ENCODE assay signal across 9 cellular contexts in the genomic region with DNA sequence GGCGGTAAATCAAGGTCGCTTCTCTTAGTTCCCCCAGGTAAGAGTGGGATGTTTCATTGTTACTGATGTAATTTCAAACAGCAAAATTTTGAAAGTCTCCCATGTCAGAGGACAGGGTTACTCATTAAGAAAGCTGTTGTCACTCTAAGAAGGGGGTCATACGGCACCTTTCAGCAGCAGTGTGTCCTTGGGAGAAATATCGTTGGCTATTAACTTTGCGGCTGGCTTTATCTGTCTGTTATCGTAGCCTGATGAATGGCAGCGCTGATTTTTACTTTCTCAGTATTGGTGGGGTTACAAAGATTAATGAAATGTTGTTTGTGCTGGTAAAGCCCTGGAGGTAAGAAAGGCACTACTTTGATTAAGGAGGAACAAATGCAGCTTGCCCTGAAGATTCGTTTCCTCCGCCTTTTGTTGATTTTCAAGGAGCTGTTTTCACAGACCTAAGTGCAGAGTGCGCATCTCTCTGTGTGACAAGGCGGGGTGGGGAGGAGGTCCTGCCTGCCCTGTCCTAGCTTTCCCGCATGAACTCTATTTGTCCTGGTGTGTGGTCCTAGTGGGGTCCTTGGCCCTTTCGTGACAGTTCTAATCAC. TPM values are rescaled to one million over a fixed set of nuclear protein-coding genes. Genes with fewer than 3 reads are reported as not detected.
A peak's percentile ranks its signal among the peaks of the same experiment; 100 is the strongest.
DNase-seq lines count a peak whose midpoint lies in the region; ATAC-seq and TF ChIP-seq lines count a peak whose summit lies in the region.
"Had no signal": no experiment of that assay in that cellular context is flagged by ENCODE, and none has a peak within 500 bp of the region (broad histone marks: within the 10 kb centered on the region; RNA-seq: fewer than 3 reads in every experiment).

No MANE protein-coding gene starts in this region.

- no peak for TF ChIP-seq CTCF in sigmoid colon (IDR thresholded peaks at IDR 0.05)
- no peak for TF ChIP-seq CTCF in GM13977 (IDR thresholded peaks at IDR 0.05; ENCODE audit: extremely low read depth, insufficient read depth, missing control alignments)

- H3K27me3 ChIP-seq in GM23248 (replicated peaks; ENCODE audit: insufficient read depth) (peaks cover 30% of the 10 kb centered on the region), sigmoid colon (peaks cover 0 to 40% (median 4%) of the 10 kb centered on the region in 3 donors)

- ATAC-seq in left cardiac atrium = peak; percentile 15 to 61
- ATAC-seq in effector memory CD8-positive, alpha-beta T cell (replicated peaks) = no peak

- no peaks in the 10 kb centered on the region for H3K79me2 ChIP-seq in GM23248 (ENCODE audit: insufficient read depth)

- H3F3A ChIP-seq in GM23248 (ENCODE audit: insufficient read depth) = no peaks in the 10 kb centered on the region

- peak overlapping the region; percentile 1; the same call in 1 of the 2 replicates for H3K9ac ChIP-seq in GM23248

- H4K20me1 ChIP-seq in GM23248 (ENCODE audit: insufficient read depth) = no peaks in the 10 kb centered on the region

- no peak overlapping the region for H3K27ac Mint-ChIP-seq in effector memory CD8-positive, alpha-beta T cell
- H3K27ac Mint-ChIP-seq: activated naive CD8-positive, alpha-beta T cell treated with anti-CD3 and anti-CD28 coated beads for 36 hours had no signal

- peak overlapping the region; percentile 77 for H3K4me2 ChIP-seq in GM23248 (ENCODE audit: unreplicated experiment)

- peaks cover 57 to 81% of the 10 kb centered on the region in 2 donors for H3K27me3 Mint-ChIP-seq in effector memory CD8-positive, alpha-beta T cell

- H3K4me3 Mint-ChIP-seq in effector memory CD8-positive, alpha-beta T cell = no peak overlapping the region
- H3K4me3 Mint-ChIP-seq: activated naive CD8-positive, alpha-beta T cell treated with anti-CD3 and anti-CD28 coated beads for 36 hours had no signal

- H3K4me3 ChIP-seq in GM23248 = peak overlapping the region; percentile 65
- H3K4me3 ChIP-seq in sigmoid colon = peak overlapping the region in 3 of 4 donors; percentile 16 to 37 (median 37)

- H3K36me3 ChIP-seq in GM23248 (ENCODE audit: low read depth) (no peaks in the 10 kb centered on the region), sigmoid colon (no peaks in the 10 kb centered on the region)

- no peaks in the 10 kb centered on the region for H3K9me3 Mint-ChIP-seq in effector memory CD8-positive, alpha-beta T cell
- H3K9me3 Mint-ChIP-seq: activated naive CD8-positive, alpha-beta T cell treated with anti-CD3 and anti-CD28 coated beads for 36 hours had no signal

- H3K4me1 Mint-ChIP-seq in effector memory CD8-positive, alpha-beta T cell (ENCODE audit: low read depth in 2 of 2) = no peaks in the 10 kb centered on the region

- no peak for TF ChIP-seq POLR2A in sigmoid colon (IDR thresholded peaks at IDR 0.05)

- in situ Hi-C loops in GM23248 (cut with MboI) = no loop called here
- in situ Hi-C loops in GM13977 (cut with MboI; ENCODE audit: low pct_unique_long_range_greater_than_20kb, low sequenced_read_pairs, unreplicated experiment) = no loop called here

- H2AFZ ChIP-seq in GM23248 = peak overlapping the region; percentile 83

- no peaks in the 10 kb centered on the region for H3K9me2 ChIP-seq in GM23248 (ENCODE audit: insufficient read depth)

- H3K4me1 ChIP-seq in GM23248 (ENCODE audit: insufficient read depth) (no peaks in the 10 kb centered on the region), sigmoid colon (peaks cover 0 to 13% (median 11%) of the 10 kb centered on the region in 4 donors)

- H3K36me3 Mint-ChIP-seq in effector memory CD8-positive, alpha-beta T cell (ENCODE audit: insufficient read depth) = no peaks in the 10 kb centered on the region
- H3K36me3 Mint-ChIP-seq: activated naive CD8-positive, alpha-beta T cell treated with anti-CD3 and anti-CD28 coated beads for 36 hours had no signal

- WGBS in GM23248 (ENCODE audit: low coverage in 1 of 2, low lambda C conversion rate in 2 of 2, missing lambda C conversion rate in 2 of 2), 2 experiments = 46 to 49% methylated on average over 13 of the region's 13 CpGs
- WGBS in sigmoid colon, 2 donors = 6 to 22% methylated on average over 13 of the region's 13 CpGs

- H3K27ac ChIP-seq in GM23248 (no peak overlapping the region), sigmoid colon (no peak overlapping the region)

- DNase-seq in GM23248 (peak; percentile 15), RPMI7951 (ENCODE audit: low read depth) (peak; percentile 15), left cardiac atrium (no peak), sigmoid colon (no peak), NCI-H2171 (lab: John Stamatoyannopoulos, UW) (no peak), GM13977 (ENCODE audit: low spot score) (no peak), HK-2 (ENCODE audit: unreplicated experiment) (no peak)
- DNase-seq in effector memory CD8-positive, alpha-beta T cell = no peak

- H3K9me3 ChIP-seq in GM23248 (ENCODE audit: low read depth) = no peaks in the 10 kb centered on the region
- H3K9me3 ChIP-seq in sigmoid colon = no peaks in the 10 kb centered on the region

- intact Hi-C loops in left cardiac atrium (cut with DNase I) = no loop called here
- intact Hi-C loops in sigmoid colon (cut with DNase I) = no loop called here

- TF ChIP-seq EP300 in sigmoid colon (IDR thresholded peaks at IDR 0.05) = no peak

RNA-seq across cellular contexts. Expression of gene FBXO3, which starts 27.6 kb away (rescaled TPM):
- total RNA-seq in GM23248 (2014; rRNA removed; shearing (Covaris generic)) = 44.6 and 72.2 TPM in 2 replicates
- polyA plus RNA-seq in GM23248 (2016; fragmentation: Nextera tagmentation; extraction: Ambion mirVana) (37.8 and 38.7 TPM in 2 replicates), sigmoid colon (10 to 100 TPM; 20.2 to 34.7 (median 27.6) TPM)
- total RNA-seq in RPMI7951 (2014; rRNA removed; shearing (Covaris generic)) = 35.7 and 41.2 TPM in 2 replicates
- total RNA-seq in left cardiac atrium (10 to 100 TPM; 30.5 to 31.8 TPM), sigmoid colon (10 to 100 TPM; 36.8 to 53.5 (median 50.4) TPM)

Comparison
In these comparisons a context has a peak if more than half of its experiments do, and no peak if none do; other contexts are left out.
1. DNase-seq: peak in GM23248 (single experiment) and RPMI7951 (single experiment); none in left cardiac atrium (single experiment), sigmoid colon (single experiment), NCI-H2171 (single experiment), GM13977 (single experiment), HK-2 (single experiment) and effector memory CD8-positive, alpha-beta T cell (0 of 3).